Comparison of ENCODE assay signal across 27 cellular contexts in the genomic region with DNA sequence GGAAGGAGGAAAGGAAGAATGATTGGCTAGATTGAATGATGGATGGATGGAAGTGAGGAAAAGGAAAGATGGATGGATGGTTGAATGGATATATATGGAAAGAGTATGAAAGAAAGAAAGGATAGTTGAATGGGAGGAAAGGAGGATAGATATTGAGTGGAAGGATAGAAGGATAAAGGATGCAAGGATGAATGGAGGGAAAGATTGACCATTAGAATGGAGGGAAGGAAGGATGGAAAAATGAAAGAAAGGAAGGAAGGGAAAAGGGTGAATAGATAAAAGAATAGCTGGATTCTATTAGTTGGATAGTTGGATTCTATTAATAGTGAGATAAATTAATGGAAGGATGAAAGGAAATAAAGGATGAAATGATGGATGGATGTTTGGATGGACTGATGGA.
"Had no signal": no experiment of that assay in that cellular context is flagged by ENCODE, and none has a peak within 500 bp of the region (broad histone marks: within the 10 kb centered on the region; RNA-seq: fewer than 3 reads in every experiment).

No MANE protein-coding gene starts in this region.

- H3K4me1 ChIP-seq: colonic mucosa, foreskin keratinocyte, gastroesophageal sphincter, lower lobe of right lung, pancreas, right lobe of liver, tibial nerve, upper lobe of right lung, uterus had no signal

- H3K27me3 ChIP-seq: colonic mucosa, esophagus muscularis mucosa, gastroesophageal sphincter, heart right ventricle, pancreas, right lobe of liver, tibial nerve, upper lobe of right lung, uterus had no signal

- H3K36me3 ChIP-seq: colonic mucosa, esophagus muscularis mucosa, gastroesophageal sphincter, heart right ventricle, lower lobe of right lung, neutrophil, pancreas, right lobe of liver, thoracic aorta, tibial nerve, upper lobe of right lung, uterus had no signal

- H3K27ac Mint-ChIP-seq: dendritic cell treated with granulocyte-macrophage colony-stimulating factor and Interleukin-4, amounts not matched to agents 40 ng/mL and 50 ng/mL, for 4 days; stimulated activated naive B cell treated with anti-CD40 and anti-IgM and Interleukin-4, amounts not matched to agents 10 μg/mL and 1 μg/mL and 100 μg/mL, for 72 hours; stimulated activated naive CD8-positive, alpha-beta T cell treated with anti-CD3 and anti-CD28 coated beads, Interleukin-15, Interleukin-2, amounts not matched to agents 100 ng/mL and 50 ng/mL, for 24 hours had no signal

- H3K27ac ChIP-seq: colonic mucosa, esophagus muscularis mucosa, foreskin keratinocyte, gastroesophageal sphincter, heart right ventricle, lower lobe of right lung, neutrophil, right lobe of liver, thoracic aorta, tibial nerve, upper lobe of right lung, uterus had no signal

- H3K9me3 ChIP-seq: colonic mucosa, esophagus muscularis mucosa, gastroesophageal sphincter, lower lobe of right lung, neutrophil, pancreas, right lobe of liver, thoracic aorta, tibial nerve, upper lobe of right lung, uterus had no signal

- ATAC-seq: foreskin keratinocyte; gastroesophageal sphincter; lower lobe of right lung; naive thymus-derived CD8-positive, alpha-beta T cell; stimulated activated naive B cell treated with anti-CD40 and anti-IgM and Interleukin-4, amounts not matched to agents 10 μg/mL and 1 μg/mL and 100 μg/mL, for 72 hours had no signal

- H3K36me3 Mint-ChIP-seq: immature natural killer cell; naive thymus-derived CD8-positive, alpha-beta T cell; stimulated activated naive B cell treated with anti-CD40 and anti-IgM and Interleukin-4, amounts not matched to agents 10 μg/mL and 1 μg/mL and 100 μg/mL, for 72 hours had no signal

- H3K9me3 Mint-ChIP-seq: dendritic cell treated with granulocyte-macrophage colony-stimulating factor and Interleukin-4, amounts not matched to agents 40 ng/mL and 50 ng/mL, for 4 days; endodermal cell; naive thymus-derived CD8-positive, alpha-beta T cell; stimulated activated naive CD8-positive, alpha-beta T cell treated with anti-CD3 and anti-CD28 coated beads, Interleukin-15, Interleukin-2, amounts not matched to agents 100 ng/mL and 50 ng/mL, for 24 hours had no signal

- DNase-seq: colonic mucosa; effector CD8-positive, alpha-beta T cell; foreskin keratinocyte; heart right ventricle; hypothalamus; immature natural killer cell; islet precursor cell; left ventricle myocardium superior; lower lobe of right lung; small intestine; stimulated activated CD4-positive, alpha-beta T cell treated with anti-CD3 and anti-CD28 coated beads, Interleukin-15, amount 100 ng/mL, for 24 hours; stimulated activated CD4-positive, alpha-beta T cell treated with anti-CD3 and anti-CD28 coated beads, Interleukin-2, amount 100 ng/mL, for 48 hours; stimulated activated naive B cell treated with anti-CD40 and anti-IgM and Interleukin-4, amounts not matched to agents 10 μg/mL and 1 μg/mL and 100 μg/mL, for 72 hours; upper lobe of right lung; uterus had no signal

- H3K27me3 Mint-ChIP-seq: progenitor cell of endocrine pancreas had no signal

- H3K4me3 Mint-ChIP-seq: dendritic cell treated with granulocyte-macrophage colony-stimulating factor and Interleukin-4, amounts not matched to agents 40 ng/mL and 50 ng/mL, for 4 days; endodermal cell; immature natural killer cell; naive thymus-derived CD8-positive, alpha-beta T cell; stimulated activated naive B cell treated with anti-CD40 and anti-IgM and Interleukin-4, amounts not matched to agents 10 μg/mL and 1 μg/mL and 100 μg/mL, for 72 hours; stimulated activated naive CD8-positive, alpha-beta T cell treated with anti-CD3 and anti-CD28 coated beads, Interleukin-15, Interleukin-2, amounts not matched to agents 100 ng/mL and 50 ng/mL, for 24 hours had no signal

- H3K4me3 ChIP-seq: colonic mucosa, esophagus muscularis mucosa, gastroesophageal sphincter, heart right ventricle, lower lobe of right lung, pancreas, right lobe of liver, thoracic aorta, tibial nerve, upper lobe of right lung, uterus had no signal
